ENCODE assay signal across 1 cellular context in the genomic region with DNA sequence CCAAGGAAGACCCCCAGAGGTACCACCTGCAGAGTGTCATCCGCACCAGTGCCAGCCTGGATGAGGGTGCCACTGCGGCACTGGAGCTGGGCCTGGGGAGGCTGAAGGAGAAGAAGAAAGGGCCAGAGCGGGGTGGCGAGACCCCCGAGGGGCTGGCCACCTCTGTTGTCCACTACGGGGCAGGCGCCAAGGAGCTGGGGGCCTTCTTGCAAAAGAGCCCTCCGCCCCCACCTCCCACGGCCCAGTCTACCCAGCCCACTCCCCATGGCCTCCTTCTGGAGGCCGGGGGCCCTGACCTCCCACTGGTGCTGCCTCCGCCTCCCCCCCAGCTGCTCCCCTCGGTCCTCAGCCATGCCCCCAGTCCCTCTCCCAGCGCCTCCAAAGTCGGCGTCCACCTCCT.
A peak's percentile ranks its signal among the peaks of the same experiment; 100 is the strongest.
TF ChIP-seq lines count a peak whose summit lies in the region.

No MANE protein-coding gene starts in this region.

TF ChIP-seq in HepG2, 621 proteins besides CTCF, POLR2A, EP300 and RAD21:
- TF ChIP-seq REXO4 (CRISPR knock-in tag; IDR thresholded peaks at IDR 0.05; ENCODE audit: borderline replicate concordance), result no peak
- TF ChIP-seq RBFOX2 (IDR thresholded peaks at IDR 0.05; ENCODE audit: low read depth, low read length), result 0 out of 2 replicates have a peak, but pooled peaks have one; percentile 15
- TF ChIP-seq ZNF629 (CRISPR knock-in tag; conservative IDR thresholded peaks at IDR 0.05), result no peak
- TF ChIP-seq SAFB2 (CRISPR knock-in tag; IDR thresholded peaks at IDR 0.05; ENCODE audit: borderline replicate concordance, low read depth), result no peak
- TF ChIP-seq, protein P1, sequence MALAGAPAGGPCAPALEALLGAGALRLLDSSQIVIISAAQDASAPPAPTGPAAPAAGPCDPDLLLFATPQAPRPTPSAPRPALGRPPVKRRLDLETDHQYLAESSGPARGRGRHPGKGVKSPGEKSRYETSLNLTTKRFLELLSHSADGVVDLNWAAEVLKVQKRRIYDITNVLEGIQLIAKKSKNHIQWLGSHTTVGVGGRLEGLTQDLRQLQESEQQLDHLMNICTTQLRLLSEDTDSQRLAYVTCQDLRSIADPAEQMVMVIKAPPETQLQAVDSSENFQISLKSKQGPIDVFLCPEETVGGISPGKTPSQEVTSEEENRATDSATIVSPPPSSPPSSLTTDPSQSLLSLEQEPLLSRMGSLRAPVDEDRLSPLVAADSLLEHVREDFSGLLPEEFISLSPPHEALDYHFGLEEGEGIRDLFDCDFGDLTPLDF (CRISPR knock-in tag; IDR thresholded peaks at IDR 0.05), result no peak
- no peak for TF ChIP-seq MAFF (IDR thresholded peaks at IDR 0.05; ENCODE audit: low read depth, low read length)
